In the genomic region with DNA sequence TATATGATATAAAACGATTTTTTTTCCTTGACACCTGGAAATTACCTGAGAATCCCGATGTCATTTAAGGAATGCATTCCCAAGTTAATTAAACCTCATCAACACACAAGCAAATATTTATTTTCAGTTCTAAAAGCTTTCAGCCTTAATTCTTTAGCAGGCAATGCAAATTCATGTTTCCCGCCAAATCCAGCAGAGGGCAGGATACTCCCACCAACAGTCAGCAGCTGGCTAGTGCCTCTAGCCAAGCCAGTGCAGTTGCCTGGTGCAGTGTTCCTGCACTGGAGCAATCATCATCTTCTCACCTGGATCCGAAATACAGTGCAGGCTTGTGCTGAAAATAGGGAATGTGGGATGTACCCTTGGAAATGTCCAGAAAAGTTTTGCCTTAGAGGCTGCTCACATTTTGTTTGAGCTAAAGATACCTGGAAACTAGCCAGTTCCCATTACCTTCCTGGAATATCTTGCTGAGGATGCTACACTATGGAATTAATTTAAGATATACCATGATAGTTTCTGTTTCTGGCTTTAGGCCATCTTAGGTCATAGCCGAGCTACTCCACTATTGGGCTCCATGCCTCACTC, we compare ENCODE assay signal across 9 cellular contexts. TPM values are rescaled to one million over a fixed set of nuclear protein-coding genes. Genes with fewer than 3 reads are reported as not detected.
DNase-seq lines count a peak whose midpoint lies in the region; ATAC-seq and TF ChIP-seq lines count a peak whose summit lies in the region.
"Had no signal": no experiment of that assay in that cellular context is flagged by ENCODE, and none has a peak within 500 bp of the region (broad histone marks: within the 10 kb centered on the region; RNA-seq: fewer than 3 reads in every experiment).

No MANE protein-coding gene starts in this region.

- POLR2A ChIA-PET in CD8-positive, alpha-beta T cell (lab: Charles Lee), result interaction anchor here (0.7 to 1.5 kb wide), 6 partner anchors 9 to 166 kb away, joined by 3 to 9 read pairs (median 4); a partner anchor contains a TSS

- no peaks in the 10 kb centered on the region for H3K36me3 Mint-ChIP-seq in CD8-positive, alpha-beta T cell
- no peaks in the 10 kb centered on the region for H3K36me3 Mint-ChIP-seq in memory B cell

- H3K27ac Mint-ChIP-seq in CD8-positive, alpha-beta T cell, result no peak overlapping the region
- H3K27ac Mint-ChIP-seq in memory B cell, result no peak overlapping the region

- ATAC-seq in CD8-positive, alpha-beta T cell, result peak; percentile 94
- ATAC-seq in HG03196 (IDR thresholded peaks at IDR 0.05; ENCODE audit: unreplicated experiment) (peak; percentile 90), memory B cell (ENCODE audit: low read depth) (peak; percentile 98)

- H3K27me3 ChIP-seq in CD8-positive, alpha-beta T cell (ENCODE audit: insufficient read depth, low read length), result no peaks in the 10 kb centered on the region
- H3K27me3 ChIP-seq in dorsolateral prefrontal cortex, result no peaks in the 10 kb centered on the region

- DNase-seq in CD8-positive, alpha-beta T cell, result peak; percentile 53 to 81 (median 71)
- DNase-seq in GM19240 (ENCODE audit: insufficient read length, low spot score), result peak; percentile 35
- peak; percentile 12 for DNase-seq in NCI-H510A (lab: John Stamatoyannopoulos, UW)
- peak; percentile 73 to 79 for DNase-seq in activated CD4-positive, alpha-beta T cell treated with anti-CD3 and anti-CD28 coated beads, Interleukin-2, amount 50 U/mL, for 48 hours
- DNase-seq in dorsolateral prefrontal cortex, result peak; percentile 31 to 81 (median 68)
- peak; percentile 67 to 69 for DNase-seq in memory B cell (ENCODE audit: low spot score in 2 of 2)
- DNase-seq in stimulated activated CD8-positive, alpha-beta memory T cell treated with anti-CD3 and anti-CD28 coated beads, Interleukin-4, amount 100 ng/mL, for 1 hour (ENCODE audit: low read depth in 2 of 2, low spot score in 1 of 2), result peak; percentile 34 to 47

- H3K4me3 ChIP-seq in CD8-positive, alpha-beta T cell (ENCODE audit: low read depth, low read length), result no peak overlapping the region
- H3K4me3 ChIP-seq in dorsolateral prefrontal cortex, result no peak overlapping the region

- CTCF ChIA-PET in CD8-positive, alpha-beta T cell (lab: Charles Lee), result interaction anchor here (0.6 to 6.1 kb wide), 46 partner anchors 9 to 532 kb away, joined by 3 to 82 read pairs (median 4); a partner anchor contains a TSS

- peaks cover 38% of the 10 kb centered on the region for H3K4me1 Mint-ChIP-seq in CD8-positive, alpha-beta T cell (ENCODE audit: low read depth)
- H3K4me1 Mint-ChIP-seq in memory B cell, result peaks cover 6% of the 10 kb centered on the region

- H3K9me3 ChIP-seq in CD8-positive, alpha-beta T cell (ENCODE audit: low read length), result no peaks in the 10 kb centered on the region

- intact Hi-C loops in CD8-positive, alpha-beta T cell (cut with DNase I, micrococcal nuclease), result loop anchor here (1.0 to 10.0 kb wide), 14 partner anchors 19 to 1260 kb away; a partner anchor contains a TSS
- intact Hi-C loops in dorsolateral prefrontal cortex (cut with DNase I), result loop anchor here (5.0 to 10.0 kb wide), 5 partner anchors 133 to 523 kb away; a partner anchor contains a TSS

- no peak overlapping the region for H3K4me3 Mint-ChIP-seq in CD8-positive, alpha-beta T cell
- no peak overlapping the region for H3K4me3 Mint-ChIP-seq in memory B cell
- H3K4me3 Mint-ChIP-seq: T-helper 1 cell treated with Interleukin-12 subunit alpha and Interleukin-12 subunit beta and Interleukin-4 antibody, amounts not matched to agents 30 μg/mL and 1 μg/mL, for 36 hours had no signal

- no peaks in the 10 kb centered on the region for H3K9me3 Mint-ChIP-seq in CD8-positive, alpha-beta T cell
- H3K9me3 Mint-ChIP-seq in memory B cell, result no peaks in the 10 kb centered on the region
- H3K9me3 Mint-ChIP-seq: T-helper 1 cell treated with Interleukin-12 subunit alpha and Interleukin-12 subunit beta and Interleukin-4 antibody, amounts not matched to agents 30 μg/mL and 1 μg/mL, for 36 hours had no signal

- H3K36me3 ChIP-seq in CD8-positive, alpha-beta T cell (ENCODE audit: insufficient read depth, low read length), result no peaks in the 10 kb centered on the region

- TF ChIP-seq CTCF in CD8-positive, alpha-beta T cell (IDR thresholded peaks at IDR 0.05), result peak; percentile 86
- peak; percentile 49 to 92 (median 80) for TF ChIP-seq CTCF in dorsolateral prefrontal cortex (IDR thresholded peaks at IDR 0.05 in 54 of 56, conservative IDR thresholded peaks at IDR 0.05 in 2 of 56; ENCODE audit: low read depth in 1 of 56, partially characterized antibody in 56 of 56)

- peaks cover 4% of the 10 kb centered on the region for H3K4me1 ChIP-seq in CD8-positive, alpha-beta T cell (ENCODE audit: insufficient read depth, low read length)

- H3K27ac ChIP-seq in CD8-positive, alpha-beta T cell (ENCODE audit: low read depth, low read length), result no peak overlapping the region
- no peak overlapping the region for H3K27ac ChIP-seq in dorsolateral prefrontal cortex

- H3K27me3 Mint-ChIP-seq in CD8-positive, alpha-beta T cell (ENCODE audit: low read depth), result no peaks in the 10 kb centered on the region
- H3K27me3 Mint-ChIP-seq in memory B cell, result no peaks in the 10 kb centered on the region

RNA-seq across cellular contexts. Expression of a gene that starts 48.4 kb away (rescaled TPM):
- 100 to 1,000 TPM; 425 to 430 TPM for total RNA-seq in CD8-positive, alpha-beta T cell
- total RNA-seq in dorsolateral prefrontal cortex, result 1 to 10 TPM in 99 of 120 experiments, under 1 TPM in 19, not detected in 2; 0.40 to 9.7 (median 1.8) TPM

Comparison
In these comparisons a context has a peak if more than half of its experiments do, and no peak if none do; other contexts are left out.
1. DNase-seq: peak in every context shown above with its lines; median percentile 76 in activated CD4-positive, alpha-beta T cell treated with anti-CD3 and anti-CD28 coated beads, Interleukin-2, amount 50 U/mL, for 48 hours; 71 in CD8-positive, alpha-beta T cell; 68 in dorsolateral prefrontal cortex; 68 in memory B cell; 40 in stimulated activated CD8-positive, alpha-beta memory T cell treated with anti-CD3 and anti-CD28 coated beads, Interleukin-4, amount 100 ng/mL, for 1 hour; 35 in GM19240; 12 in NCI-H510A.
2. RNA of a gene that starts 48.4 kb away (total RNA-seq): 425 to 430 TPM in CD8-positive, alpha-beta T cell; 0.40 to 9.7 TPM in dorsolateral prefrontal cortex; every median in the first group is over 10 times any median in the second.
3. Peak in every context shown above with its lines, with median percentiles within 50 percentile points of each other: ATAC-seq.